Comparison of ENCODE assay signal across 8 cellular contexts in the genomic region with DNA sequence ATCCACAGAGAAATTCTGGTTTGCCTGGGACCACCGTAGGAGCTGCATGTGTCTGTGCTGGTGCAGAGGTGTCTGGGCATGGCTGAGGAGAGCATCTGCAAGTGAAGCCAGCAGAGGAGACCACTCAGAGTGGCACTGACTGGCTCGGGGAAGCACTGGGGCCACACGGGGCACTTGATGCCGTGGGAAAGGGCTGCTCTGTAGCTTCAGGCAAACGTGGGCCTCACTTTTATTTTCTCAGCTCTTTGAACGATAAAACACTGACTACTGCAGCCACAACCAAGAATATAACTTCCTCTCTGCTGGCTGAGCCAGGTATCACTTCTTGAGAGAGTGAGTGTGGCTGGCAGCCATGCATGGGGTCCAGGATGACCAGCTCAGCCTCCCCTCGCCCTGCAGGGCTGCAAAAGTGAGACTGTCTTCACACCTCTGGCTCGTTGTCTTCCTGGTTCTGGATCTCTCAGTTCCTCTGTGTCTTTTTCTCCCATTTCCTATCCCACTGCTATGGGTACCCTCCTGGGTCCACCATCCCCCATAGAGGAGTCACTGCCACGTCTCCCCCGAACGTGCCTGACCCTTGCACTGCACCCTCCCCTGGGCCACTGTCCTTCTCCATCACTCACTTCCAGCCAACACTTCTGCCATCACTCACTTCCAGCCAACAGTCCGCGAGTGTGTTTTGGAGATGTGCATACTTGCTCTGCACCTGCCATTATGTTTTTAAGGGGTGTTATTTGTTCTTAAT.
DNase-seq lines count a peak whose midpoint lies in the region; ATAC-seq and TF ChIP-seq lines count a peak whose summit lies in the region.

No MANE protein-coding gene starts in this region.

- H2AFZ ChIP-seq in smooth muscle cell (ENCODE audit: low read depth), result no peak overlapping the region

- H3K9me3 ChIP-seq in smooth muscle cell (replicated peaks; ENCODE audit: low read depth), result no peaks in the 10 kb centered on the region

- H3F3A ChIP-seq in smooth muscle cell (ENCODE audit: low read depth), result peaks cover 32% of the 10 kb centered on the region

- H3K9ac ChIP-seq in smooth muscle cell (ENCODE audit: low read depth), result peak overlapping the region; percentile 17

- peak overlapping the region; percentile 75 for H3K27ac ChIP-seq in smooth muscle cell (ENCODE audit: low read depth)

- peak overlapping the region; percentile 66 for H3K27ac Mint-ChIP-seq in MCF 10A (ENCODE audit: low read depth, unreplicated experiment)

- no peaks in the 10 kb centered on the region for H3K27me3 Mint-ChIP-seq in MCF 10A (ENCODE audit: insufficient read depth, unreplicated experiment)

- no peaks in the 10 kb centered on the region for H4K20me1 ChIP-seq in smooth muscle cell (ENCODE audit: low read depth)

- H3K4me3 ChIP-seq in smooth muscle cell, result no peak overlapping the region

- POLR2A ChIA-PET in MCF 10A (lab: Yijun Ruan, JAX), result interaction anchor here (0.6 to 1.1 kb wide), 3 partner anchors 14 to 337 kb away, joined by 3 to 4 read pairs (median 3); no protein-coding TSS in a partner anchor

- DNase-seq in MCF 10A (ENCODE audit: unreplicated experiment), result no peak
- DNase-seq in smooth muscle cell (lab: John Stamatoyannopoulos, UW; ENCODE audit: unreplicated experiment), result no peak
- DNase-seq in superior temporal gyrus (ENCODE audit: extremely low spot score), result no peak
- DNase-seq in NCI-H345 treated with DMSO at 0.1 percent for 48 hours (lab: John Stamatoyannopoulos, UW; ENCODE audit: unreplicated experiment), result no peak
- no peak for DNase-seq in inferior parietal cortex (ENCODE audit: extremely low spot score)

- H3K36me3 ChIP-seq in smooth muscle cell (ENCODE audit: low read depth), result no peaks in the 10 kb centered on the region

- peaks cover 4% of the 10 kb centered on the region for H3K36me3 Mint-ChIP-seq in MCF 10A (ENCODE audit: insufficient read depth, unreplicated experiment)

- TF ChIP-seq CTCF in MCF 10A (IDR thresholded peaks at IDR 0.05; ENCODE audit: unreplicated experiment), result no peak
- no peak for TF ChIP-seq CTCF in smooth muscle cell (IDR thresholded peaks at IDR 0.05; ENCODE audit: borderline replicate concordance, insufficient read depth, poor library complexity, severe bottlenecking)

- peaks cover 34% of the 10 kb centered on the region for H3K4me1 ChIP-seq in smooth muscle cell (ENCODE audit: low read depth)

- intact Hi-C loops in MCF 10A (cut with micrococcal nuclease), result no loop called here

- WGBS in smooth muscle cell (ENCODE audit: low lambda C conversion rate), result 91% methylated on average over 13 of the region's 13 CpGs

- peak overlapping the region; percentile 39 for H3K4me3 Mint-ChIP-seq in MCF 10A (ENCODE audit: unreplicated experiment)

- BruUV-seq in MCF 10A (replicated peaks; lab: Mats Ljungman, UMichigan), result no TSS peak

- no peaks in the 10 kb centered on the region for H3K27me3 ChIP-seq in smooth muscle cell (ENCODE audit: low read depth)

- H3K9me3 Mint-ChIP-seq in MCF 10A (ENCODE audit: unreplicated experiment), result no peaks in the 10 kb centered on the region

- CTCF ChIA-PET in MCF 10A (lab: Yijun Ruan, JAX), result interaction anchor here (0.6 to 0.7 kb wide), 2 partner anchors 16 to 128 kb away, joined by 3 to 4 read pairs; no protein-coding TSS in a partner anchor

- H3K79me2 ChIP-seq in smooth muscle cell (ENCODE audit: low read depth), result no peaks in the 10 kb centered on the region

- H3K4me2 ChIP-seq in smooth muscle cell, result peak overlapping the region; percentile 48

- peaks cover 49% of the 10 kb centered on the region for H3K4me1 Mint-ChIP-seq in MCF 10A (ENCODE audit: insufficient read depth, unreplicated experiment)

- ATAC-seq in GM18868 (IDR thresholded peaks at IDR 0.05; ENCODE audit: unreplicated experiment) (peak; percentile 76), HG03378 (IDR thresholded peaks at IDR 0.05; ENCODE audit: unreplicated experiment) (peak; percentile 59), GM19397 (IDR thresholded peaks at IDR 0.05; ENCODE audit: unreplicated experiment) (no peak)
